In the genomic region with DNA sequence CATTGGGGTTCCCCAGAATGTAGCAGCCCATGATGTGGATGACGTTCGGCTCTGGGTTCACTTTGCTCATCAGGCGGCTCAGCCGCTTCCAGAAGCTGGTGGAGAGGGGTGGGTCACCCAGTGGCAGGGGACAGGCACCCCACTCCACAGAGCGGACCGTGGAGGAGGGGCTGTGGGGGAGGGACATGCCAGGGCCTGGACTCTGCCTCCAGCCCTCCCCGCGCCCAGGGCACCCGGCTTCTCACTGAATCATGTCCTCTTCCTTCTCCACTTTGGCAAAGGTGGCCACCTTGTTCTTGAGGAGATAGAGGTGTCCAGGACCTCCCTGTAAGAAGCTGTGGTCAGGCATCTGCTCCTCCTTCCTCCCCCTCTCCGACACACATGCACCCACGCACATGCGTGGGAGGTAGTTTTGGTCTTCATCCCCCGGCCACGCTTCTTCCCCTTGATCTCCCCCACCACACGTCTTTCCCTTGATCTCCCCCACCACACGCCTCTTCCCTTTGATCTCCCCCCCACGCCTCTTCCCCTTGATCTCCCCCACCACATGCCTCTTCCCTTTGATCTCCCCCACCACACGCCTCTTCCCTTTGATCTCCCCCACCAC, we compare ENCODE assay signal across 15 cellular contexts. TPM values are rescaled to one million over a fixed set of nuclear protein-coding genes. Genes with fewer than 3 reads are reported as not detected.
DNase-seq lines count a peak whose midpoint lies in the region; ATAC-seq and TF ChIP-seq lines count a peak whose summit lies in the region.
"Had no signal": no experiment of that assay in that cellular context is flagged by ENCODE, and none has a peak within 500 bp of the region (broad histone marks: within the 10 kb centered on the region; RNA-seq: fewer than 3 reads in every experiment).

No MANE protein-coding gene starts in this region.

- peaks cover 2% of the 10 kb centered on the region for H3K9me3 Mint-ChIP-seq in glutamatergic neuron (ENCODE audit: unreplicated experiment)
- no peaks in the 10 kb centered on the region for H3K9me3 Mint-ChIP-seq in stimulated activated naive CD8-positive, alpha-beta T cell treated with anti-CD3 and anti-CD28 coated beads, Interleukin-15, amount 100 ng/mL, for 72 hours

- 84% methylated on average over 18 of the region's 18 CpGs for WGBS in right cardiac atrium

- DNase-seq in right cardiac atrium (peak; percentile 18 to 59 (median 23)), left ventricle myocardium inferior (no peak), SW480 (ENCODE audit: low spot score) (peak; percentile 83), glutamatergic neuron (peak; percentile 14), cerebellum (ENCODE audit: low spot score) (no peak)
- DNase-seq in stimulated activated naive CD8-positive, alpha-beta T cell treated with anti-CD3 and anti-CD28 coated beads, Interleukin-15, amount 100 ng/mL, for 72 hours = peak; percentile 49 to 58
- DNase-seq: COR-L47, head of caudate nucleus had no signal

- intact Hi-C loops in right cardiac atrium (cut with DNase I) (no loop called here), left ventricle myocardium inferior (cut with micrococcal nuclease) (no loop called here)

- no peaks in the 10 kb centered on the region for H3K36me3 Mint-ChIP-seq in glutamatergic neuron (ENCODE audit: unreplicated experiment)

- H3K27ac Mint-ChIP-seq in glutamatergic neuron (ENCODE audit: unreplicated experiment) = no peak overlapping the region
- peak overlapping the region in 1 of 2 donors; percentile 75 for H3K27ac Mint-ChIP-seq in stimulated activated naive CD8-positive, alpha-beta T cell treated with anti-CD3 and anti-CD28 coated beads, Interleukin-15, amount 100 ng/mL, for 72 hours

- no peak overlapping the region for H3K4me3 ChIP-seq in right cardiac atrium (ENCODE audit: low read length)
- no peak overlapping the region for H3K4me3 ChIP-seq in left ventricle myocardium inferior
- H3K4me3 ChIP-seq: left lung had no signal

- H3K27me3 Mint-ChIP-seq in glutamatergic neuron (ENCODE audit: unreplicated experiment) = peaks cover 4% of the 10 kb centered on the region
- H3K27me3 Mint-ChIP-seq in stimulated activated naive CD8-positive, alpha-beta T cell treated with anti-CD3 and anti-CD28 coated beads, Interleukin-15, amount 100 ng/mL, for 72 hours = no peaks in the 10 kb centered on the region

- H3K27me3 ChIP-seq in right cardiac atrium (ENCODE audit: control insufficient read depth, insufficient read depth) (no peaks in the 10 kb centered on the region), left ventricle myocardium inferior (ENCODE audit: low read depth) (no peaks in the 10 kb centered on the region)
- H3K27me3 ChIP-seq: left lung had no signal

- TF ChIP-seq CTCF in left ventricle myocardium inferior (IDR thresholded peaks at IDR 0.05; ENCODE audit: borderline replicate concordance) (no peak), glutamatergic neuron (IDR thresholded peaks at IDR 0.05; ENCODE audit: partially characterized antibody, unreplicated experiment) (no peak)

- H3K36me3 ChIP-seq in left ventricle myocardium inferior = peaks cover 22% of the 10 kb centered on the region
- H3K36me3 ChIP-seq: neutrophil had no signal

- H3K4me1 ChIP-seq in right cardiac atrium (ENCODE audit: control insufficient read depth, insufficient read depth, low read length) = no peaks in the 10 kb centered on the region
- peaks cover 17% of the 10 kb centered on the region for H3K4me1 ChIP-seq in left ventricle myocardium inferior

- ATAC-seq in right cardiac atrium (no peak), GM19324 (IDR thresholded peaks at IDR 0.05; ENCODE audit: low FRiP score, unreplicated experiment) (no peak), GM21717 (IDR thresholded peaks at IDR 0.05; ENCODE audit: unreplicated experiment) (no peak)
- peak; percentile 12 for ATAC-seq in stimulated activated naive CD8-positive, alpha-beta T cell treated with anti-CD3 and anti-CD28 coated beads, Interleukin-15, amount 100 ng/mL, for 72 hours
- ATAC-seq: left lung had no signal

- H3K4me1 Mint-ChIP-seq in glutamatergic neuron (ENCODE audit: low read depth, unreplicated experiment) = peaks cover 4% of the 10 kb centered on the region
- H3K4me1 Mint-ChIP-seq in stimulated activated naive CD8-positive, alpha-beta T cell treated with anti-CD3 and anti-CD28 coated beads, Interleukin-15, amount 100 ng/mL, for 72 hours = peaks cover 86% of the 10 kb centered on the region

- H3K27ac ChIP-seq in right cardiac atrium (ENCODE audit: low read length) = no peak overlapping the region
- H3K27ac ChIP-seq in left ventricle myocardium inferior (replicated peaks) = no peak overlapping the region
- H3K27ac ChIP-seq: left lung, neutrophil had no signal

- H3K9me3 ChIP-seq in right cardiac atrium (ENCODE audit: control insufficient read depth, low read length) (no peaks in the 10 kb centered on the region), left ventricle myocardium inferior (replicated peaks) (no peaks in the 10 kb centered on the region)
- H3K9me3 ChIP-seq: left lung, neutrophil had no signal

- no peak overlapping the region for H3K4me3 Mint-ChIP-seq in glutamatergic neuron (ENCODE audit: unreplicated experiment)
- no peak overlapping the region for H3K4me3 Mint-ChIP-seq in stimulated activated naive CD8-positive, alpha-beta T cell treated with anti-CD3 and anti-CD28 coated beads, Interleukin-15, amount 100 ng/mL, for 72 hours

RNA-seq across cellular contexts. Expression of a gene that starts 8.9 kb away (rescaled TPM):
- total RNA-seq in right cardiac atrium (not detected), left ventricle myocardium inferior (not detected), glutamatergic neuron (ENCODE audit: unreplicated experiment) (1.0 TPM), cerebellum (0.09 TPM)
- polyA plus RNA-seq in right cardiac atrium = not detected
- total RNA-seq: bronchial epithelial cell, LHCN-M2, subcutaneous adipose tissue had no signal

RNA-seq across cellular contexts. Expression of a gene that starts 9.1 kb away (rescaled TPM):
- 10 to 100 TPM; 12.4 to 21.5 (median 18.6) TPM for total RNA-seq in right cardiac atrium
- polyA plus RNA-seq in right cardiac atrium = 25.5 TPM
- total RNA-seq in left ventricle myocardium inferior = 9.8 TPM
- 131 TPM for total RNA-seq in glutamatergic neuron (ENCODE audit: unreplicated experiment)
- 26.7 TPM for total RNA-seq in cerebellum

RNA-seq across cellular contexts. Expression of a gene that starts 26.8 kb away (rescaled TPM):
- total RNA-seq in right cardiac atrium = 1 to 10 TPM; 3.1 to 7.5 (median 4.5) TPM
- polyA plus RNA-seq in right cardiac atrium = 4.3 TPM
- total RNA-seq in left ventricle myocardium inferior = 2.0 TPM
- total RNA-seq in glutamatergic neuron (ENCODE audit: unreplicated experiment) = 2.6 TPM
- 1.5 TPM for total RNA-seq in cerebellum

RNA-seq across cellular contexts. Expression of a gene that starts 27.1 kb away (rescaled TPM):
- 10 to 100 TPM in 2 of 4 donors, 1 to 10 TPM in 2; 7.9 to 13.4 (median 11.1) TPM for total RNA-seq in right cardiac atrium
- polyA plus RNA-seq in right cardiac atrium = 14.6 TPM
- total RNA-seq in left ventricle myocardium inferior = 9.2 TPM
- 24.5 TPM for total RNA-seq in glutamatergic neuron (ENCODE audit: unreplicated experiment)
- total RNA-seq in cerebellum = 15.2 TPM

Comparison
In these comparisons a context has a peak if more than half of its experiments do, and no peak if none do; other contexts are left out.
1. DNase-seq: peak in right cardiac atrium (3 of 3), SW480 (single experiment), glutamatergic neuron (single experiment) and stimulated activated naive CD8-positive, alpha-beta T cell treated with anti-CD3 and anti-CD28 coated beads, Interleukin-15, amount 100 ng/mL, for 72 hours (2 of 2); none in left ventricle myocardium inferior (single experiment) and cerebellum (single experiment).